ENCODE assay signal across 17 cellular contexts in the genomic region with DNA sequence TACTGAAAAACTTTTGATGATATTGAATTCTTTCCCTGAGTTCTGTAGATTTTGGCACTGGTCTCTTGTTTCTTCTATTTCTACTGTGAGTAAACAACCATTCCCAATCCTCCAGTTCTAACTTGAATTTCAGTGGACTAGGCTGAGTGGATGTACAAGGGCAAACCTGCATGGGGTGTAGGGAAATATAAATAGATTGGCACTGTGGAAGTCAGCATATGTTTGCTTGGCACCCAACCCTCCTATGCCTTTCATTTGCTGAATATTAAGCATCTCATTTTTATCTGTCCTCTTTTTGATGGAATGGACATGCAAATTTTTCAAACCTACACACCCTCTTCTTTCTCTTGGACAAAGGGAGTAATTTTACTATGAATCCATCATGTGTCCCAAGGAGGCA.
DNase-seq lines count a peak whose midpoint lies in the region; ATAC-seq and TF ChIP-seq lines count a peak whose summit lies in the region.
"Had no signal": no experiment of that assay in that cellular context is flagged by ENCODE, and none has a peak within 500 bp of the region (broad histone marks: within the 10 kb centered on the region; RNA-seq: fewer than 3 reads in every experiment).

No MANE protein-coding gene starts in this region.

- H3K4me1 Mint-ChIP-seq in nephron, result peaks cover 16% of the 10 kb centered on the region
- H3K4me1 Mint-ChIP-seq in T-helper 2 cell treated with Interferon-gamma antibody and Interleukin-4, amounts not matched to agents 5 μg/mL and 100 μg/mL, for 36 hours (ENCODE audit: low read depth), result no peaks in the 10 kb centered on the region
- no peaks in the 10 kb centered on the region for H3K4me1 Mint-ChIP-seq in natural killer cell
- H3K4me1 Mint-ChIP-seq: CD4-positive, alpha-beta memory T cell had no signal

- ATAC-seq in gastroesophageal sphincter (no peak), natural killer cell (no peak)

- H3K9me3 ChIP-seq in gastroesophageal sphincter, result no peaks in the 10 kb centered on the region

- intact Hi-C loops in natural killer cell (cut with micrococcal nuclease), result no loop called here

- H3K27me3 ChIP-seq in gastroesophageal sphincter, result no peaks in the 10 kb centered on the region

- peak; percentile 41 for DNase-seq in NCI-H1694 (lab: John Stamatoyannopoulos, UW)
- peak; percentile 5 to 62 for DNase-seq in NCI-H446 (lab: John Stamatoyannopoulos, UW)
- DNase-seq in cerebellar cortex (ENCODE audit: low spot score), result peak; percentile 97
- DNase-seq in amniotic stem cell (lab: John Stamatoyannopoulos, UW), result no peak
- DNase-seq in T-helper 2 cell treated with Interferon-gamma antibody and Interleukin-4, amounts not matched to agents 5 μg/mL and 100 μg/mL, for 36 hours (ENCODE audit: low spot score), result no peak
- no peak for DNase-seq in natural killer cell
- DNase-seq: Calu3; CD4-positive, alpha-beta memory T cell; COR-L47; DMS79; EL; GF-D8; GM23248; H7; HCEC 1CT had no signal

- H3K27me3 Mint-ChIP-seq in nephron (ENCODE audit: low read depth), result no peaks in the 10 kb centered on the region
- H3K27me3 Mint-ChIP-seq in T-helper 2 cell treated with Interferon-gamma antibody and Interleukin-4, amounts not matched to agents 5 μg/mL and 100 μg/mL, for 36 hours (ENCODE audit: low read depth), result no peaks in the 10 kb centered on the region
- no peaks in the 10 kb centered on the region for H3K27me3 Mint-ChIP-seq in natural killer cell (ENCODE audit: low read depth in 2 of 2)
- H3K27me3 Mint-ChIP-seq: CD4-positive, alpha-beta memory T cell had no signal

- TF ChIP-seq POLR2A in gastroesophageal sphincter (IDR thresholded peaks at IDR 0.05), result no peak

- TF ChIP-seq EP300 in gastroesophageal sphincter (IDR thresholded peaks at IDR 0.05), result no peak

- peaks cover 5% of the 10 kb centered on the region for H3K9me3 Mint-ChIP-seq in nephron
- peaks cover 6% of the 10 kb centered on the region for H3K9me3 Mint-ChIP-seq in T-helper 2 cell treated with Interferon-gamma antibody and Interleukin-4, amounts not matched to agents 5 μg/mL and 100 μg/mL, for 36 hours
- H3K9me3 Mint-ChIP-seq in natural killer cell, result peaks cover 7 to 14% of the 10 kb centered on the region in 2 donors

- H3K36me3 ChIP-seq in gastroesophageal sphincter, result no peaks in the 10 kb centered on the region

- H3K4me1 ChIP-seq in gastroesophageal sphincter, result peaks cover 0 to 16% (median 3%) of the 10 kb centered on the region in 3 donors

- H3K36me3 Mint-ChIP-seq in nephron (ENCODE audit: low read depth) (peaks cover 8% of the 10 kb centered on the region), natural killer cell (no peaks in the 10 kb centered on the region)
- H3K36me3 Mint-ChIP-seq in T-helper 2 cell treated with Interferon-gamma antibody and Interleukin-4, amounts not matched to agents 5 μg/mL and 100 μg/mL, for 36 hours (ENCODE audit: low read depth), result no peaks in the 10 kb centered on the region
- H3K36me3 Mint-ChIP-seq: CD4-positive, alpha-beta memory T cell had no signal

- H3K27ac Mint-ChIP-seq in nephron, result peak overlapping the region in 2 of 3 experiments; percentile 2 to 12
- no peak overlapping the region for H3K27ac Mint-ChIP-seq in T-helper 2 cell treated with Interferon-gamma antibody and Interleukin-4, amounts not matched to agents 5 μg/mL and 100 μg/mL, for 36 hours
- H3K27ac Mint-ChIP-seq in natural killer cell, result no peak overlapping the region
- H3K27ac Mint-ChIP-seq: CD4-positive, alpha-beta memory T cell had no signal

- no peak overlapping the region for H3K4me3 ChIP-seq in gastroesophageal sphincter
- H3K4me3 ChIP-seq: GM23248 had no signal

- H3K4me3 Mint-ChIP-seq in nephron (no peak overlapping the region), natural killer cell (no peak overlapping the region)
- H3K4me3 Mint-ChIP-seq in T-helper 2 cell treated with Interferon-gamma antibody and Interleukin-4, amounts not matched to agents 5 μg/mL and 100 μg/mL, for 36 hours, result no peak overlapping the region
- H3K4me3 Mint-ChIP-seq: CD4-positive, alpha-beta memory T cell had no signal

- H3K27ac ChIP-seq in gastroesophageal sphincter, result no peak overlapping the region
- H3K27ac ChIP-seq: GM23248 had no signal

- no peak for TF ChIP-seq CTCF in nephron (IDR thresholded peaks at IDR 0.05; ENCODE audit: unreplicated experiment in 3 of 3)
- TF ChIP-seq CTCF in gastroesophageal sphincter (IDR thresholded peaks at IDR 0.05), result no peak
- no peak for TF ChIP-seq CTCF in natural killer cell (IDR thresholded peaks at IDR 0.05)

Comparison
In these comparisons a context has a peak if more than half of its experiments do, and no peak if none do; other contexts are left out.
1. DNase-seq: peak in NCI-H1694 (single experiment), NCI-H446 (2 of 2) and cerebellar cortex (single experiment); none in amniotic stem cell (single experiment), T-helper 2 cell treated with Interferon-gamma antibody and Interleukin-4, amounts not matched to agents 5 μg/mL and 100 μg/mL, for 36 hours (single experiment) and natural killer cell (single experiment).
2. H3K27ac Mint-ChIP-seq: peak in nephron (2 of 3); none in T-helper 2 cell treated with Interferon-gamma antibody and Interleukin-4, amounts not matched to agents 5 μg/mL and 100 μg/mL, for 36 hours (single experiment) and natural killer cell (0 of 2).